ENCODE assay signal across 20 cellular contexts in genomic region chr13:62879071-62879470, GRCh38.
A peak's percentile ranks its signal among the peaks of the same experiment; 100 is the strongest.
DNase-seq lines count a peak whose midpoint lies in the region; ATAC-seq, FAIRE-seq and TF ChIP-seq lines count a peak whose summit lies in the region.
"Had no signal": no experiment of that assay in that cellular context is flagged by ENCODE, and none has a peak within 500 bp of the region (broad histone marks: within the 10 kb centered on the region; RNA-seq: fewer than 3 reads in every experiment).

No MANE protein-coding gene starts in this region.

- H3K4me2 ChIP-seq in astrocyte (ENCODE audit: low read length): no peak overlapping the region
- H3K4me2 ChIP-seq: neural progenitor cell had no signal

- peak; percentile 30 for FAIRE-seq in H54 (lab: Jason Lieb, UNC)
- no peak for FAIRE-seq in astrocyte (lab: Jason Lieb, UNC)
- FAIRE-seq: GM12891, RCC 7860 had no signal

- no peaks in the 10 kb centered on the region for H3K27me3 Mint-ChIP-seq in astrocyte (ENCODE audit: low read depth, unreplicated experiment)

- H3K4me3 ChIP-seq in astrocyte (ENCODE audit: insufficient read depth, low read depth, low read length) (no peak overlapping the region), upper lobe of right lung (no peak overlapping the region)
- H3K4me3 ChIP-seq: neural progenitor cell, uterus had no signal

- peaks cover 3% of the 10 kb centered on the region for H3K4me1 Mint-ChIP-seq in astrocyte (ENCODE audit: low read depth, unreplicated experiment)

- H3K9me3 ChIP-seq in astrocyte (ENCODE audit: insufficient read depth, low read depth, low read length) (no peaks in the 10 kb centered on the region), upper lobe of right lung (peaks cover 8% of the 10 kb centered on the region)
- H3K9me3 ChIP-seq: Caco-2, uterus had no signal

- no peak overlapping the region for H3K4me3 Mint-ChIP-seq in astrocyte (ENCODE audit: unreplicated experiment)
- H3K4me3 Mint-ChIP-seq: neural progenitor cell had no signal

- ATAC-seq in upper lobe of right lung (no peak), GM19324 (IDR thresholded peaks at IDR 0.05; ENCODE audit: low FRiP score, unreplicated experiment) (no peak), HG03196 (IDR thresholded peaks at IDR 0.05; ENCODE audit: unreplicated experiment) (no peak)
- ATAC-seq: esophagus mucosa had no signal

- peaks cover 1% of the 10 kb centered on the region for H3K9me3 Mint-ChIP-seq in astrocyte (ENCODE audit: unreplicated experiment)

- in situ Hi-C loops in ACHN (cut with HindIII; ENCODE audit: low pct_ligation_motif_present, low pct_unique_long_range_greater_than_20kb, low sequenced_read_pairs): no loop called here

- no peak for TF ChIP-seq CTCF in astrocyte (IDR thresholded peaks at IDR 0.05; ENCODE audit: insufficient read depth, low read depth, low read length)
- TF ChIP-seq CTCF in upper lobe of right lung (IDR thresholded peaks at IDR 0.05): no peak

- intact Hi-C loops in upper lobe of right lung (cut with DNase I): no loop called here

- H3K27ac Mint-ChIP-seq in astrocyte (ENCODE audit: unreplicated experiment): no peak overlapping the region
- H3K27ac Mint-ChIP-seq: neural progenitor cell had no signal

- TF ChIP-seq POLR2A in H54 (IDR thresholded peaks at IDR 0.05; ENCODE audit: low read depth, low read length): no peak

- H3K27ac ChIP-seq in astrocyte (ENCODE audit: low read depth, low read length): no peak overlapping the region
- H3K27ac ChIP-seq in upper lobe of right lung: no peak overlapping the region
- H3K27ac ChIP-seq: neural progenitor cell, uterus had no signal

- H2AFZ ChIP-seq in astrocyte (ENCODE audit: low read depth, low read length): no peak overlapping the region
- H2AFZ ChIP-seq: neural progenitor cell had no signal

- no peaks in the 10 kb centered on the region for H3K36me3 Mint-ChIP-seq in astrocyte (ENCODE audit: low read depth, unreplicated experiment)
- H3K36me3 Mint-ChIP-seq: neural progenitor cell had no signal

- no peaks in the 10 kb centered on the region for H3K79me2 ChIP-seq in astrocyte (ENCODE audit: insufficient read depth, low read length)

- no peaks in the 10 kb centered on the region for H4K20me1 ChIP-seq in astrocyte (ENCODE audit: insufficient read depth, low read length)

- no peaks in the 10 kb centered on the region for H3K27me3 ChIP-seq in astrocyte (ENCODE audit: insufficient read depth, low read length)
- H3K27me3 ChIP-seq in upper lobe of right lung: no peaks in the 10 kb centered on the region
- H3K27me3 ChIP-seq: neural progenitor cell, uterus had no signal

- H3K9ac ChIP-seq in astrocyte (ENCODE audit: low read length): no peak overlapping the region
- H3K9ac ChIP-seq: neural progenitor cell had no signal

- H3K36me3 ChIP-seq in astrocyte (ENCODE audit: insufficient read depth, low read length): no peaks in the 10 kb centered on the region
- H3K36me3 ChIP-seq in upper lobe of right lung: no peaks in the 10 kb centered on the region
- H3K36me3 ChIP-seq: neural progenitor cell, uterus had no signal

- H3K4me1 ChIP-seq in astrocyte (ENCODE audit: insufficient read depth, low read length) (no peaks in the 10 kb centered on the region), upper lobe of right lung (no peaks in the 10 kb centered on the region)
- H3K4me1 ChIP-seq: Caco-2, neural progenitor cell, uterus had no signal

- DNase-seq in ACHN: peak; percentile 2
- peak; percentile 4 for DNase-seq in H54 (ENCODE audit: insufficient read length, low spot score)
- peak; percentile 12 for DNase-seq in astrocyte (ENCODE audit: low read depth)
- peak; percentile 20 for DNase-seq in fibroblast of the conjunctiva (ENCODE audit: low read depth)
- DNase-seq in upper lobe of right lung: no peak
- no peak for DNase-seq in midbrain (lab: John Stamatoyannopoulos, UW)
- DNase-seq: activated naive CD4-positive, alpha-beta T cell treated with Interleukin-2 at 50 U/mL for 16 hours; activated T-cell treated with anti-CD3 and anti-CD28 coated beads for 4 hours; Caco-2; H7; kidney glomerular epithelial cell; NCI-H1436; SW 1271; uterus had no signal

Comparison
In these comparisons a context has a peak if more than half of its experiments do, and no peak if none do; other contexts are left out.
1. DNase-seq: peak in ACHN (single experiment), H54 (single experiment), astrocyte (single experiment) and fibroblast of the conjunctiva (single experiment); none in upper lobe of right lung (single experiment) and midbrain (single experiment).